Comparison of ENCODE assay signal across 1 cellular context in the genomic region with DNA sequence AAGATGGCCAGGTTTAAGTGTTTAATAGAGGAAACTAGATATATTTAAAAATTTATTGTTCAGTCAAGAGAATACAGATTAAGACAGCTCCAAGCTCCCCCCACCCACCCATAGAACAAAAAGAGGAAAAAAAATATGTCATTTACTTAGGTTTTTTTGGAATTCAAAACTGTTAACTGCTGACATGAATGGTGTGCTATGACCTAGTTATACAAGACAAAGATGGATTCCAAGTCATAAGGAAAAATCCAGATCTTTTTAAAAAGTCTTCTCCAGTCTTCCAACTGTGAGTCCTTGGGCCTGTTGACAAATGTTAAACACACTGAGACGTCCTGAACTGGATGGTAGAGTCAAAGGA.
TF ChIP-seq lines count a peak whose summit lies in the region.

No MANE protein-coding gene starts in this region.

TF ChIP-seq in GM12878, 131 proteins besides CTCF, POLR2A, EP300 and RAD21:
- TF ChIP-seq RCOR1 (conservative IDR thresholded peaks at IDR 0.05; ENCODE audit: low read depth, low read length) (no peak), MEF2B (IDR thresholded peaks at IDR 0.05; ENCODE audit: partially characterized antibody, poor library complexity, severe bottlenecking) (peak; percentile 29), CHD1 (IDR thresholded peaks at IDR 0.05; ENCODE audit: low read depth, low read length) (peak; percentile 91; the same call in 1 of the 2 replicates), HCFC1 (IDR thresholded peaks at IDR 0.05; ENCODE audit: low read length) (no peak), NRF1 (conservative IDR thresholded peaks at IDR 0.05; ENCODE audit: low read depth, low read length) (no peak), SMARCA5 (IDR thresholded peaks at IDR 0.05) (no peak), IKZF2 (IDR thresholded peaks at IDR 0.05) (peak in 1 of 2 experiments; percentile 10; a peak in 2 of 4 replicates), PAX8 (IDR thresholded peaks at IDR 0.05) (peak; percentile 95), SMAD1 (IDR thresholded peaks at IDR 0.05; ENCODE audit: low read depth, partially characterized antibody) (peak; percentile 96)
- TF ChIP-seq, protein P1, sequence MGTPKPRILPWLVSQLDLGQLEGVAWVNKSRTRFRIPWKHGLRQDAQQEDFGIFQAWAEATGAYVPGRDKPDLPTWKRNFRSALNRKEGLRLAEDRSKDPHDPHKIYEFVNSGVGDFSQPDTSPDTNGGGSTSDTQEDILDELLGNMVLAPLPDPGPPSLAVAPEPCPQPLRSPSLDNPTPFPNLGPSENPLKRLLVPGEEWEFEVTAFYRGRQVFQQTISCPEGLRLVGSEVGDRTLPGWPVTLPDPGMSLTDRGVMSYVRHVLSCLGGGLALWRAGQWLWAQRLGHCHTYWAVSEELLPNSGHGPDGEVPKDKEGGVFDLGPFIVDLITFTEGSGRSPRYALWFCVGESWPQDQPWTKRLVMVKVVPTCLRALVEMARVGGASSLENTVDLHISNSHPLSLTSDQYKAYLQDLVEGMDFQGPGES (IDR thresholded peaks at IDR 0.05), result no peak
- TF ChIP-seq, protein P2, sequence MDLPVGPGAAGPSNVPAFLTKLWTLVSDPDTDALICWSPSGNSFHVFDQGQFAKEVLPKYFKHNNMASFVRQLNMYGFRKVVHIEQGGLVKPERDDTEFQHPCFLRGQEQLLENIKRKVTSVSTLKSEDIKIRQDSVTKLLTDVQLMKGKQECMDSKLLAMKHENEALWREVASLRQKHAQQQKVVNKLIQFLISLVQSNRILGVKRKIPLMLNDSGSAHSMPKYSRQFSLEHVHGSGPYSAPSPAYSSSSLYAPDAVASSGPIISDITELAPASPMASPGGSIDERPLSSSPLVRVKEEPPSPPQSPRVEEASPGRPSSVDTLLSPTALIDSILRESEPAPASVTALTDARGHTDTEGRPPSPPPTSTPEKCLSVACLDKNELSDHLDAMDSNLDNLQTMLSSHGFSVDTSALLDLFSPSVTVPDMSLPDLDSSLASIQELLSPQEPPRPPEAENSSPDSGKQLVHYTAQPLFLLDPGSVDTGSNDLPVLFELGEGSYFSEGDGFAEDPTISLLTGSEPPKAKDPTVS (IDR thresholded peaks at IDR 0.05; ENCODE audit: low read depth, low read length), result 0 out of 2 replicates have a peak, but pooled peaks have one; percentile 53
- TF ChIP-seq, protein P3, sequence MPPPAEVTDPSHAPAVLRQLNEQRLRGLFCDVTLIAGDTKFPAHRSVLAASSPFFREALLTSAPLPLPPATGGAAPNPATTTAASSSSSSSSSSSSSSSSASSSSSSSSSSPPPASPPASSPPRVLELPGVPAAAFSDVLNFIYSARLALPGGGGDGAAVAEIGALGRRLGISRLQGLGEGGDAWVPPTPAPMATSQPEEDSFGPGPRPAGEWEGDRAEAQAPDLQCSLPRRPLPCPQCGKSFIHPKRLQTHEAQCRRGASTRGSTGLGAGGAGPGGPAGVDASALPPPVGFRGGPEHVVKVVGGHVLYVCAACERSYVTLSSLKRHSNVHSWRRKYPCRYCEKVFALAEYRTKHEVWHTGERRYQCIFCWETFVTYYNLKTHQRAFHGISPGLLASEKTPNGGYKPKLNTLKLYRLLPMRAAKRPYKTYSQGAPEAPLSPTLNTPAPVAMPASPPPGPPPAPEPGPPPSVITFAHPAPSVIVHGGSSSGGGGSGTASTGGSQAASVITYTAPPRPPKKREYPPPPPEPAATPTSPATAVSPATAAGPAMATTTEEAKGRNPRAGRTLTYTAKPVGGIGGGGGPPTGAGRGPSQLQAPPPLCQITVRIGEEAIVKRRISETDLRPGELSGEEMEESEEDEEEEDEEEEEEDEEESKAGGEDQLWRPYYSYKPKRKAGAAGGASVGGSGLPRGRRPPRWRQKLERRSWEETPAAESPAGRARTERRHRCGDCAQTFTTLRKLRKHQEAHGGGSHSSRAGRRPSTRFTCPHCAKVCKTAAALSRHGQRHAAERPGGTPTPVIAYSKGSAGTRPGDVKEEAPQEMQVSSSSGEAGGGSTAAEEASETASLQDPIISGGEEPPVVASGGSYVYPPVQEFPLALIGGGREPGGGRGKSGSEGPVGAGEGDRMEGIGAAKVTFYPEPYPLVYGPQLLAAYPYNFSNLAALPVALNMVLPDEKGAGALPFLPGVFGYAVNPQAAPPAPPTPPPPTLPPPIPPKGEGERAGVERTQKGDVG (CRISPR knock-in tag; IDR thresholded peaks at IDR 0.05), result no peak
- TF ChIP-seq, protein P4, sequence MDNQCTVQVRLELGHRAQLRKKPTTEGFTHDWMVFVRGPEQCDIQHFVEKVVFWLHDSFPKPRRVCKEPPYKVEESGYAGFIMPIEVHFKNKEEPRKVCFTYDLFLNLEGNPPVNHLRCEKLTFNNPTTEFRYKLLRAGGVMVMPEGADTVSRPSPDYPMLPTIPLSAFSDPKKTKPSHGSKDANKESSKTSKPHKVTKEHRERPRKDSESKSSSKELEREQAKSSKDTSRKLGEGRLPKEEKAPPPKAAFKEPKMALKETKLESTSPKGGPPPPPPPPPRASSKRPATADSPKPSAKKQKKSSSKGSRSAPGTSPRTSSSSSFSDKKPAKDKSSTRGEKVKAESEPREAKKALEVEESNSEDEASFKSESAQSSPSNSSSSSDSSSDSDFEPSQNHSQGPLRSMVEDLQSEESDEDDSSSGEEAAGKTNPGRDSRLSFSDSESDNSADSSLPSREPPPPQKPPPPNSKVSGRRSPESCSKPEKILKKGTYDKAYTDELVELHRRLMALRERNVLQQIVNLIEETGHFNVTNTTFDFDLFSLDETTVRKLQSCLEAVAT (IDR thresholded peaks at IDR 0.05), result peak; percentile 13
- TF ChIP-seq, protein P5, sequence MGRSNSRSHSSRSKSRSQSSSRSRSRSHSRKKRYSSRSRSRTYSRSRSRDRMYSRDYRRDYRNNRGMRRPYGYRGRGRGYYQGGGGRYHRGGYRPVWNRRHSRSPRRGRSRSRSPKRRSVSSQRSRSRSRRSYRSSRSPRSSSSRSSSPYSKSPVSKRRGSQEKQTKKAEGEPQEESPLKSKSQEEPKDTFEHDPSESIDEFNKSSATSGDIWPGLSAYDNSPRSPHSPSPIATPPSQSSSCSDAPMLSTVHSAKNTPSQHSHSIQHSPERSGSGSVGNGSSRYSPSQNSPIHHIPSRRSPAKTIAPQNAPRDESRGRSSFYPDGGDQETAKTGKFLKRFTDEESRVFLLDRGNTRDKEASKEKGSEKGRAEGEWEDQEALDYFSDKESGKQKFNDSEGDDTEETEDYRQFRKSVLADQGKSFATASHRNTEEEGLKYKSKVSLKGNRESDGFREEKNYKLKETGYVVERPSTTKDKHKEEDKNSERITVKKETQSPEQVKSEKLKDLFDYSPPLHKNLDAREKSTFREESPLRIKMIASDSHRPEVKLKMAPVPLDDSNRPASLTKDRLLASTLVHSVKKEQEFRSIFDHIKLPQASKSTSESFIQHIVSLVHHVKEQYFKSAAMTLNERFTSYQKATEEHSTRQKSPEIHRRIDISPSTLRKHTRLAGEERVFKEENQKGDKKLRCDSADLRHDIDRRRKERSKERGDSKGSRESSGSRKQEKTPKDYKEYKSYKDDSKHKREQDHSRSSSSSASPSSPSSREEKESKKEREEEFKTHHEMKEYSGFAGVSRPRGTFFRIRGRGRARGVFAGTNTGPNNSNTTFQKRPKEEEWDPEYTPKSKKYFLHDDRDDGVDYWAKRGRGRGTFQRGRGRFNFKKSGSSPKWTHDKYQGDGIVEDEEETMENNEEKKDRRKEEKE (IDR thresholded peaks at IDR 0.05), result peak; percentile 5; the same call in 1 of the 2 replicates
- TF ChIP-seq, protein P6, sequence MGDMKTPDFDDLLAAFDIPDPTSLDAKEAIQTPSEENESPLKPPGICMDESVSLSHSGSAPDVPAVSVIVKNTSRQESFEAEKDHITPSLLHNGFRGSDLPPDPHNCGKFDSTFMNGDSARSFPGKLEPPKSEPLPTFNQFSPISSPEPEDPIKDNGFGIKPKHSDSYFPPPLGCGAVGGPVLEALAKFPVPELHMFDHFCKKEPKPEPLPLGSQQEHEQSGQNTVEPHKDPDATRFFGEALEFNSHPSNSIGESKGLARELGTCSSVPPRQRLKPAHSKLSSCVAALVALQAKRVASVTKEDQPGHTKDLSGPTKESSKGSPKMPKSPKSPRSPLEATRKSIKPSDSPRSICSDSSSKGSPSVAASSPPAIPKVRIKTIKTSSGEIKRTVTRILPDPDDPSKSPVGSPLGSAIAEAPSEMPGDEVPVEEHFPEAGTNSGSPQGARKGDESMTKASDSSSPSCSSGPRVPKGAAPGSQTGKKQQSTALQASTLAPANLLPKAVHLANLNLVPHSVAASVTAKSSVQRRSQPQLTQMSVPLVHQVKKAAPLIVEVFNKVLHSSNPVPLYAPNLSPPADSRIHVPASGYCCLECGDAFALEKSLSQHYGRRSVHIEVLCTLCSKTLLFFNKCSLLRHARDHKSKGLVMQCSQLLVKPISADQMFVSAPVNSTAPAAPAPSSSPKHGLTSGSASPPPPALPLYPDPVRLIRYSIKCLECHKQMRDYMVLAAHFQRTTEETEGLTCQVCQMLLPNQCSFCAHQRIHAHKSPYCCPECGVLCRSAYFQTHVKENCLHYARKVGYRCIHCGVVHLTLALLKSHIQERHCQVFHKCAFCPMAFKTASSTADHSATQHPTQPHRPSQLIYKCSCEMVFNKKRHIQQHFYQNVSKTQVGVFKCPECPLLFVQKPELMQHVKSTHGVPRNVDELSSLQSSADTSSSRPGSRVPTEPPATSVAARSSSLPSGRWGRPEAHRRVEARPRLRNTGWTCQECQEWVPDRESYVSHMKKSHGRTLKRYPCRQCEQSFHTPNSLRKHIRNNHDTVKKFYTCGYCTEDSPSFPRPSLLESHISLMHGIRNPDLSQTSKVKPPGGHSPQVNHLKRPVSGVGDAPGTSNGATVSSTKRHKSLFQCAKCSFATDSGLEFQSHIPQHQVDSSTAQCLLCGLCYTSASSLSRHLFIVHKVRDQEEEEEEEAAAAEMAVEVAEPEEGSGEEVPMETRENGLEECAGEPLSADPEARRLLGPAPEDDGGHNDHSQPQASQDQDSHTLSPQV (IDR thresholded peaks at IDR 0.05), result 0 out of 2 replicates have a peak, but pooled peaks have one; percentile 27
